ENCODE assay signal across 26 cellular contexts in the genomic region with DNA sequence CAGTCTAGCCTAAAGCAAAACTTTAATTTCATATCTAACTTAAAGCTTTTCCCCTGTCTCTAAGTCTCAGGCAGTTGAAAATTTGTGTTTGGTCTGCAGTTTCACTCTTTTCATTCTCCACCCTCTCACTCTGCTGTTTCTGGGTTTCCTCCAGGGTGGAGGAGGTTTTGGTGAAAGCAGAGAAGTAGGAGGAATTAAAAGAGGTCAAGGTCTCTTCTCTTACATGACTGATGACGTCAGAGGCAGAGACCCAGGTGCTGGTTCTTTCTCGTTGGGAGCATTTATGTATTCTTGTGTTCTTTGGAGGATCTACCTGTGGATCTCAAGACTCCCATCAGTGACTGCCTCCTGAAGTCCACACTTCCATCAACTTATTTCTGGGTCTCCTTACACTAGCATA.
"Had no signal": no experiment of that assay in that cellular context is flagged by ENCODE, and none has a peak within 500 bp of the region (broad histone marks: within the 10 kb centered on the region; RNA-seq: fewer than 3 reads in every experiment).

No MANE protein-coding gene starts in this region.

- ATAC-seq: effector memory CD8-positive, alpha-beta T cell; esophagus mucosa; foreskin keratinocyte; gastroesophageal sphincter; heart left ventricle; left cardiac atrium; left lung; left ventricle myocardium superior; lower lobe of right lung; mucosa of descending colon had no signal

- H3K27ac Mint-ChIP-seq: dendritic cell treated with granulocyte-macrophage colony-stimulating factor and Interleukin-4, amounts not matched to agents 40 ng/mL and 50 ng/mL, for 4 days; effector memory CD8-positive, alpha-beta T cell; endodermal cell; mesothelial cell of epicardium had no signal

- H3K27me3 ChIP-seq: colonic mucosa, esophagus squamous epithelium, gastroesophageal sphincter, heart left ventricle, left lung had no signal

- H3K4me3 ChIP-seq: colonic mucosa, esophagus squamous epithelium, gastroesophageal sphincter, heart left ventricle, left lung, lower lobe of right lung, mucosa of descending colon had no signal

- H3K4me3 Mint-ChIP-seq: dendritic cell treated with granulocyte-macrophage colony-stimulating factor and Interleukin-4, amounts not matched to agents 40 ng/mL and 50 ng/mL, for 4 days; effector memory CD8-positive, alpha-beta T cell; endodermal cell; mesothelial cell of epicardium had no signal

- H3K36me3 Mint-ChIP-seq: mesothelial cell of epicardium, naive B cell had no signal

- H3K27ac ChIP-seq: colonic mucosa, epithelial cell of prostate, esophagus squamous epithelium, foreskin keratinocyte, gastroesophageal sphincter, heart left ventricle, left lung, lower lobe of right lung had no signal

- H3K36me3 ChIP-seq: colonic mucosa had no signal

- FAIRE-seq: endometrium, frontal cortex, islet of Langerhans, keratinocyte had no signal

- DNase-seq: colonic mucosa; cortex of kidney; effector CD8-positive, alpha-beta T cell; effector memory CD8-positive, alpha-beta T cell; endodermal cell; erythroblast; esophagus squamous epithelium; foreskin keratinocyte; heart left ventricle; hippocampal formation; left cardiac atrium; left lung; left ventricle myocardium superior; lower lobe of right lung; mesenchymal stem cell; mucosa of descending colon; naive B cell had no signal

- H3K27me3 Mint-ChIP-seq: effector memory CD8-positive, alpha-beta T cell had no signal

- H3K9me3 ChIP-seq: colonic mucosa, esophagus squamous epithelium, gastroesophageal sphincter, heart left ventricle, left lung, lower lobe of right lung, mucosa of descending colon had no signal
